8 cellular contexts compared by ENCODE assay signal in genomic region chr2:111451692-111452199, GRCh38.
DNase-seq lines count a peak whose midpoint lies in the region; ATAC-seq and TF ChIP-seq lines count a peak whose summit lies in the region.
"Not testable (repeated sequence)": the region's sequence is repeated elsewhere in the genome, so short reads cannot be mapped to it uniquely, and the experiment has no call there.

No MANE protein-coding gene starts in this region.

- not testable (repeated sequence) for H3K4me3 Mint-ChIP-seq in activated CD4-positive, alpha-beta T cell treated with anti-CD3 and anti-CD28 coated beads, Interleukin-2, amount 10 ng/mL, durations not matched to agents 24 days and 14 days

- peaks cover 35% of the 10 kb centered on the region for H3K79me2 ChIP-seq in MM.1S (ENCODE audit: low read length)
- H3K79me2 ChIP-seq in hepatocyte; smooth muscle cell (ENCODE audit: low read depth): not testable (repeated sequence)

- peak overlapping the region; percentile 36; the same call in 1 of the 2 replicates for H3K9ac ChIP-seq in MM.1S (ENCODE audit: low read length)
- H3K9ac ChIP-seq in smooth muscle cell (ENCODE audit: low read depth), result not testable (repeated sequence)

- DNase-seq in MM.1S; activated CD4-positive, alpha-beta T cell treated with anti-CD3 and anti-CD28 coated beads, Interleukin-2, amount 10 ng/mL, durations not matched to agents 24 days and 14 days; brain microvascular endothelial cell; hepatocyte (ENCODE audit: low spot score); smooth muscle cell (lab: John Stamatoyannopoulos, UW; ENCODE audit: unreplicated experiment): not testable (repeated sequence)

- H3K4me1 ChIP-seq in MM.1S (ENCODE audit: low read length); hepatocyte (ENCODE audit: insufficient read depth); smooth muscle cell (ENCODE audit: low read depth): not testable (repeated sequence)

- TF ChIP-seq CTCF in MM.1S (IDR thresholded peaks at IDR 0.05; ENCODE audit: low read length); brain microvascular endothelial cell (IDR thresholded peaks at IDR 0.05; ENCODE audit: low read depth, low read length, missing control alignments); hepatocyte (IDR thresholded peaks at IDR 0.05; ENCODE audit: poor library complexity); smooth muscle cell (IDR thresholded peaks at IDR 0.05; ENCODE audit: borderline replicate concordance, insufficient read depth, poor library complexity, severe bottlenecking): not testable (repeated sequence)

- H3K27me3 Mint-ChIP-seq in activated CD4-positive, alpha-beta T cell treated with anti-CD3 and anti-CD28 coated beads, Interleukin-2, amount 10 ng/mL, durations not matched to agents 24 days and 14 days, result not testable (repeated sequence)

- WGBS in hepatocyte (ENCODE audit: low lambda C conversion rate, missing lambda C conversion rate), result 36% methylated on average over 4 of the region's 9 CpGs
- 31% methylated on average over 2 of the region's 9 CpGs for WGBS in smooth muscle cell (ENCODE audit: low lambda C conversion rate)

- not testable (repeated sequence) for H2AFZ ChIP-seq in MM.1S (ENCODE audit: low read length); hepatocyte; smooth muscle cell (ENCODE audit: low read depth)

- not testable (repeated sequence) for H3K9me3 ChIP-seq in MM.1S (replicated peaks; ENCODE audit: insufficient read depth, low read length); hepatocyte (ENCODE audit: low read depth); smooth muscle cell (replicated peaks; ENCODE audit: low read depth)

- peak overlapping the region; percentile 87 for H3K27ac Mint-ChIP-seq in activated CD4-positive, alpha-beta T cell treated with anti-CD3 and anti-CD28 coated beads, Interleukin-2, amount 10 ng/mL, durations not matched to agents 24 days and 14 days

- not testable (repeated sequence) for H3K36me3 Mint-ChIP-seq in activated CD4-positive, alpha-beta T cell treated with anti-CD3 and anti-CD28 coated beads, Interleukin-2, amount 10 ng/mL, durations not matched to agents 24 days and 14 days (ENCODE audit: low read depth)

- H3K27ac ChIP-seq in MM.1S (ENCODE audit: low read length) (peak overlapping the region; percentile 54; the same call in 1 of the 2 replicates), smooth muscle cell (ENCODE audit: low read depth) (peak overlapping the region; percentile 54)
- H3K27ac ChIP-seq in brain microvascular endothelial cell, hepatocyte: not testable (repeated sequence)

- in situ Hi-C loops in brain microvascular endothelial cell (cut with HindIII; ENCODE audit: low pct_ligation_motif_present, low sequenced_read_pairs), result not testable (repeated sequence)

- ATAC-seq in GM18498 (IDR thresholded peaks at IDR 0.05; ENCODE audit: unreplicated experiment) (peak; percentile 27), GM21576 (IDR thresholded peaks at IDR 0.05; ENCODE audit: unreplicated experiment) (peak; percentile 16), HG02885 (IDR thresholded peaks at IDR 0.05; ENCODE audit: poor library complexity, unreplicated experiment) (peak; percentile 23)

- H3K4me2 ChIP-seq in MM.1S (ENCODE audit: low read depth, low read length), result not testable (repeated sequence)
- peak overlapping the region; percentile 36 for H3K4me2 ChIP-seq in hepatocyte
- H3K4me2 ChIP-seq in smooth muscle cell, result peak overlapping the region; percentile 80

- H3K9me3 Mint-ChIP-seq in activated CD4-positive, alpha-beta T cell treated with anti-CD3 and anti-CD28 coated beads, Interleukin-2, amount 10 ng/mL, durations not matched to agents 24 days and 14 days, result not testable (repeated sequence)

- not testable (repeated sequence) for H3K9me2 ChIP-seq in MM.1S (replicated peaks; ENCODE audit: insufficient read depth, low read length); hepatocyte (replicated peaks; ENCODE audit: insufficient read depth)

- H4K20me1 ChIP-seq in MM.1S (ENCODE audit: insufficient read depth, low read length); hepatocyte (ENCODE audit: insufficient read depth, poor library complexity, severe bottlenecking): not testable (repeated sequence)
- peaks cover 17% of the 10 kb centered on the region for H4K20me1 ChIP-seq in smooth muscle cell (ENCODE audit: low read depth)

- not testable (repeated sequence) for H3K4me3 ChIP-seq in MM.1S (ENCODE audit: low read length); hepatocyte
- H3K4me3 ChIP-seq in brain microvascular endothelial cell (ENCODE audit: low read depth, low read length) (peak overlapping the region; percentile 9), smooth muscle cell (peak overlapping the region; percentile 28)

- not testable (repeated sequence) for H3K36me3 ChIP-seq in MM.1S (replicated peaks; ENCODE audit: insufficient read depth, low read length); brain microvascular endothelial cell (replicated peaks); hepatocyte (replicated peaks; ENCODE audit: insufficient read depth, low read depth); smooth muscle cell (ENCODE audit: low read depth)

- intact Hi-C loops in activated CD4-positive, alpha-beta T cell treated with anti-CD3 and anti-CD28 coated beads, Interleukin-2, amount 10 ng/mL, durations not matched to agents 24 days and 14 days (cut with micrococcal nuclease), result not testable (repeated sequence)

- not testable (repeated sequence) for H3F3A ChIP-seq in MM.1S (ENCODE audit: insufficient read depth, low read length); smooth muscle cell (ENCODE audit: low read depth)

- H3K27me3 ChIP-seq in MM.1S (replicated peaks; ENCODE audit: insufficient read depth, low read length); brain microvascular endothelial cell (replicated peaks); hepatocyte; smooth muscle cell (ENCODE audit: low read depth): not testable (repeated sequence)

- H3K4me1 Mint-ChIP-seq in activated CD4-positive, alpha-beta T cell treated with anti-CD3 and anti-CD28 coated beads, Interleukin-2, amount 10 ng/mL, durations not matched to agents 24 days and 14 days, result peaks cover 13% of the 10 kb centered on the region
